In genomic region chr5:107364443-107365096, GRCh38 we compare ENCODE assay signal across 24 cellular contexts.
DNase-seq lines count a peak whose midpoint lies in the region; ATAC-seq and TF ChIP-seq lines count a peak whose summit lies in the region.
"Had no signal": no experiment of that assay in that cellular context is flagged by ENCODE, and none has a peak within 500 bp of the region (broad histone marks: within the 10 kb centered on the region; RNA-seq: fewer than 3 reads in every experiment).

No MANE protein-coding gene starts in this region.

- H3K27ac ChIP-seq in neural progenitor cell, result no peak overlapping the region
- H3K27ac ChIP-seq: C4-2B, gastroesophageal sphincter, tibial nerve had no signal

- H4K20me1 ChIP-seq in neural progenitor cell (ENCODE audit: low read depth), result peaks cover 17% of the 10 kb centered on the region

- H3K4me3 ChIP-seq in neural progenitor cell, result no peak overlapping the region
- H3K4me3 ChIP-seq: gastroesophageal sphincter, GM23338, mucosa of descending colon, tibial nerve had no signal

- no peaks in the 10 kb centered on the region for H3K9me3 Mint-ChIP-seq in neural progenitor cell
- H3K9me3 Mint-ChIP-seq: activated CD4-positive, alpha-beta T cell treated with anti-CD3 and anti-CD28 coated beads, Interleukin-2, amount 10 ng/mL, durations not matched to agents 7 days and 5 days; GM23338; stimulated activated effector memory CD8-positive, alpha-beta T cell treated with anti-CD3 and anti-CD28 coated beads, Interleukin-12 subunit alpha, Interleukin-12 subunit beta, amount 100 ng/mL, for 72 hours had no signal

- no peak overlapping the region for H3K9ac ChIP-seq in neural progenitor cell

- TF ChIP-seq POLR2A in GM18505 (IDR thresholded peaks at IDR 0.05; ENCODE audit: borderline replicate concordance, extremely low read depth, insufficient read depth, insufficient read length), result no peak

- peak; percentile 41 for ATAC-seq in GM21619 (IDR thresholded peaks at IDR 0.05; ENCODE audit: unreplicated experiment)
- ATAC-seq in HG03460 (IDR thresholded peaks at IDR 0.05; ENCODE audit: unreplicated experiment), result peak; percentile 55
- ATAC-seq in GM18505 (IDR thresholded peaks at IDR 0.05; ENCODE audit: unreplicated experiment), result no peak
- ATAC-seq: esophagus mucosa, gastroesophageal sphincter, GM23338, mucosa of descending colon had no signal

- no peak overlapping the region for H3K4me2 ChIP-seq in neural progenitor cell
- H3K4me2 ChIP-seq: GM23338 had no signal

- H3K79me2 ChIP-seq in neural progenitor cell (ENCODE audit: low read depth), result no peaks in the 10 kb centered on the region

- peaks cover 2% of the 10 kb centered on the region for H3K27me3 Mint-ChIP-seq in neural progenitor cell (ENCODE audit: insufficient read depth, low read depth)

- H3K4me3 Mint-ChIP-seq in neural progenitor cell, result no peak overlapping the region
- H3K4me3 Mint-ChIP-seq: activated CD4-positive, alpha-beta T cell treated with anti-CD3 and anti-CD28 coated beads, Interleukin-2, amount 10 ng/mL, durations not matched to agents 7 days and 5 days; GM23338 had no signal

- H3K4me1 ChIP-seq in neural progenitor cell, result peaks cover 42% of the 10 kb centered on the region

- H3F3A ChIP-seq in neural progenitor cell (ENCODE audit: low read depth), result peaks cover 30% of the 10 kb centered on the region

- peak overlapping the region; percentile 12 for H3K27ac Mint-ChIP-seq in neural progenitor cell
- H3K27ac Mint-ChIP-seq: activated CD4-positive, alpha-beta T cell treated with anti-CD3 and anti-CD28 coated beads, Interleukin-2, amount 10 ng/mL, durations not matched to agents 7 days and 5 days; GM23338; stimulated activated effector memory CD8-positive, alpha-beta T cell treated with anti-CD3 and anti-CD28 coated beads, Interleukin-12 subunit alpha, Interleukin-12 subunit beta, amount 100 ng/mL, for 72 hours had no signal

- H3K9me3 ChIP-seq in neural progenitor cell (ENCODE audit: low read depth), result no peaks in the 10 kb centered on the region
- H3K9me3 ChIP-seq: gastroesophageal sphincter, mucosa of descending colon, tibial nerve had no signal

- TF ChIP-seq CTCF in neural progenitor cell (IDR thresholded peaks at IDR 0.05), result no peak

- peaks cover 39% of the 10 kb centered on the region for H3K4me1 Mint-ChIP-seq in neural progenitor cell

- no peaks in the 10 kb centered on the region for H3K36me3 Mint-ChIP-seq in neural progenitor cell
- H3K36me3 Mint-ChIP-seq: stimulated activated effector memory CD8-positive, alpha-beta T cell treated with anti-CD3 and anti-CD28 coated beads, Interleukin-12 subunit alpha, Interleukin-12 subunit beta, amount 100 ng/mL, for 72 hours had no signal

- H3K36me3 ChIP-seq in neural progenitor cell, result no peaks in the 10 kb centered on the region
- H3K36me3 ChIP-seq: gastroesophageal sphincter, tibial nerve had no signal

- DNase-seq in NOMO-1 treated with DMSO at 0.1 percent for 48 hours (lab: John Stamatoyannopoulos, UW; ENCODE audit: unreplicated experiment) (peak; percentile 8), NOMO-1 treated with dmso at 0.1 percent for 144 hours (lab: John Stamatoyannopoulos, UW; ENCODE audit: unreplicated experiment) (no peak), neural progenitor cell (ENCODE audit: low spot score) (no peak), HuH-7.5 (ENCODE audit: low spot score) (no peak)
- DNase-seq in effector CD8-positive, alpha-beta T cell (lab: John Stamatoyannopoulos, UW), result no peak
- DNase-seq: 8988T; activated CD4-positive, alpha-beta T cell treated with anti-CD3 and anti-CD28 coated beads, Interleukin-2, amount 10 ng/mL, durations not matched to agents 7 days and 5 days; activated CD8-positive, alpha-beta memory T cell treated with anti-CD3 and anti-CD28 coated beads, Interleukin-2, amount 50 U/mL, for 4 hours; activated gamma-delta T cell treated with Interleukin-2 at 50 U/mL for 16 hours; amniotic stem cell; mucosa of descending colon; NCI-H146; nucleus accumbens; retina; RPMI8226 had no signal

- no peaks in the 10 kb centered on the region for H3K27me3 ChIP-seq in neural progenitor cell
- H3K27me3 ChIP-seq: gastroesophageal sphincter, tibial nerve had no signal

- H2AFZ ChIP-seq in neural progenitor cell (replicated peaks), result no peak overlapping the region
